Comparison of ENCODE assay signal across 20 cellular contexts in the genomic region with DNA sequence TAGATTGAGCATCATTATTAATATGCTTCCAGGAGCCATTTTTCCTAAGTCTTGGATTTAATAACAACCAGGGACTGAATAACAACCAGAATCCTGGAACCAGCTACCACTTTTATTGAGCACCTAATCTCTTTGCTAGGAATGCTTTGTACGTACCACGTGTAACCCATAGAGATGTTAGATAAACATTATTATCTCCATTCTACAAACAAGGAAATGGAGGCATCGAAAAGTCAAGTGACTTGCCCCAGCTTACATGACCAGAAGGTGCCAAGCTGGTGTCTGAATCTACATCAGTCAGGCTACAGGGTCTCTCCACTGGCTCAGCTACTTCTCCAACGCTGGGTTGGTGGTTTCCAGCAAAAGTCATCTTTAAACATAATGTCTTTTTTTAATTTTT.
A peak's percentile ranks its signal among the peaks of the same experiment; 100 is the strongest.
DNase-seq lines count a peak whose midpoint lies in the region; ATAC-seq, FAIRE-seq and TF ChIP-seq lines count a peak whose summit lies in the region.
"Had no signal": no experiment of that assay in that cellular context is flagged by ENCODE, and none has a peak within 500 bp of the region (broad histone marks: within the 10 kb centered on the region; RNA-seq: fewer than 3 reads in every experiment).

No MANE protein-coding gene starts in this region.

- intact Hi-C loops in body of pancreas (cut with DNase I), result no loop called here
- intact Hi-C loops in pancreas (cut with DNase I), result no loop called here
- intact Hi-C loops in activated CD4-positive, alpha-beta T cell treated with anti-CD3 and anti-CD28 coated beads for 36 hours (cut with DNase I, micrococcal nuclease), result no loop called here

- CTCF ChIA-PET in activated CD4-positive, alpha-beta T cell treated with anti-CD3 and anti-CD28 coated beads for 36 hours (lab: Charles Lee), result no interaction called here

- H3K4me3 ChIP-seq in body of pancreas, result no peak overlapping the region
- H3K4me3 ChIP-seq in pancreas, result no peak overlapping the region
- H3K4me3 ChIP-seq: A549, GM12878 had no signal

- peak; percentile 68 for ATAC-seq in body of pancreas
- peak in 3 of 4 donors; percentile 50 to 62 (median 58) for ATAC-seq in pancreas
- ATAC-seq in HG02642 (IDR thresholded peaks at IDR 0.05; ENCODE audit: poor library complexity, unreplicated experiment), result no peak
- ATAC-seq in activated CD4-positive, alpha-beta T cell treated with anti-CD3 and anti-CD28 coated beads for 36 hours, result no peak
- ATAC-seq: A549, GM12878, HCT116 had no signal

- peaks cover 8% of the 10 kb centered on the region for H3K9me3 Mint-ChIP-seq in activated CD4-positive, alpha-beta T cell treated with anti-CD3 and anti-CD28 coated beads for 36 hours (ENCODE audit: low read depth)

- H3K27me3 ChIP-seq in body of pancreas, result no peaks in the 10 kb centered on the region
- H3K27me3 ChIP-seq in pancreas, result no peaks in the 10 kb centered on the region

- H3K4me3 Mint-ChIP-seq in activated CD4-positive, alpha-beta T cell treated with anti-CD3 and anti-CD28 coated beads for 36 hours, result no peak overlapping the region
- H3K4me3 Mint-ChIP-seq: CD4-positive, alpha-beta memory T cell; HFFc6 had no signal

- DNase-seq in DMS53 (lab: John Stamatoyannopoulos, UW), result peak; percentile 30
- no peak for DNase-seq in DMS53 treated with DMSO at 0.1 percent for 48 hours (lab: John Stamatoyannopoulos, UW; ENCODE audit: unreplicated experiment)
- no peak for DNase-seq in body of pancreas
- no peak for DNase-seq in pancreas
- DNase-seq in activated CD4-positive, alpha-beta T cell treated with anti-CD3 and anti-CD28 coated beads for 36 hours, result no peak
- DNase-seq in middle frontal gyrus (ENCODE audit: extremely low spot score, low spot score), result no peak
- DNase-seq: AML-193; CD4-positive, alpha-beta memory T cell; DMS153; DND-41; EL; GOT3; H7; HFFc6 had no signal

- H3K4me1 ChIP-seq in body of pancreas, result no peaks in the 10 kb centered on the region
- peaks cover 0 to 5% (median 0%) of the 10 kb centered on the region in 3 donors for H3K4me1 ChIP-seq in pancreas
- H3K4me1 ChIP-seq: A549 had no signal

- peaks cover 4% of the 10 kb centered on the region for H3K36me3 Mint-ChIP-seq in activated CD4-positive, alpha-beta T cell treated with anti-CD3 and anti-CD28 coated beads for 36 hours (ENCODE audit: low read depth)
- H3K36me3 Mint-ChIP-seq: CD4-positive, alpha-beta memory T cell had no signal

- H3K4me1 Mint-ChIP-seq in activated CD4-positive, alpha-beta T cell treated with anti-CD3 and anti-CD28 coated beads for 36 hours, result peaks cover 24% of the 10 kb centered on the region

- 42 to 47% methylated on average over 4 of the region's 4 CpGs for WGBS in body of pancreas, 2 donors
- 40 to 56% methylated on average over 4 of the region's 4 CpGs for WGBS in pancreas, 2 donors

- H3K9me3 ChIP-seq in body of pancreas (no peaks in the 10 kb centered on the region), pancreas (no peaks in the 10 kb centered on the region)
- H3K9me3 ChIP-seq: A549 had no signal

- TF ChIP-seq CTCF in body of pancreas (IDR thresholded peaks at IDR 0.05) (no peak), pancreas (IDR thresholded peaks at IDR 0.05) (no peak)

- no peak overlapping the region for H3K27ac ChIP-seq in body of pancreas
- no peak overlapping the region for H3K27ac ChIP-seq in pancreas
- H3K27ac ChIP-seq: 22Rv1, A549, C4-2B had no signal

- POLR2A ChIA-PET in activated CD4-positive, alpha-beta T cell treated with anti-CD3 and anti-CD28 coated beads for 36 hours (lab: Charles Lee), result no interaction called here

- TF ChIP-seq POLR2A in body of pancreas (IDR thresholded peaks at IDR 0.05), result no peak

- H3K36me3 ChIP-seq in body of pancreas (replicated peaks in 1 of 2; ENCODE audit: insufficient read depth in 1 of 2, low read depth in 2 of 2) (no peaks in the 10 kb centered on the region), pancreas (no peaks in the 10 kb centered on the region)

- FAIRE-seq in pancreas (lab: Jason Lieb, UNC), result no peak
- FAIRE-seq: A549, GM12878 had no signal

- no peaks in the 10 kb centered on the region for H3K27me3 Mint-ChIP-seq in activated CD4-positive, alpha-beta T cell treated with anti-CD3 and anti-CD28 coated beads for 36 hours
- H3K27me3 Mint-ChIP-seq: CD4-positive, alpha-beta memory T cell had no signal

- no peak overlapping the region for H3K27ac Mint-ChIP-seq in activated CD4-positive, alpha-beta T cell treated with anti-CD3 and anti-CD28 coated beads for 36 hours
- H3K27ac Mint-ChIP-seq: HFFc6 had no signal

Comparison
In these comparisons a context has a peak if more than half of its experiments do, and no peak if none do; other contexts are left out.
1. ATAC-seq: peak in body of pancreas (single experiment) and pancreas (3 of 4); none in HG02642 (single experiment) and activated CD4-positive, alpha-beta T cell treated with anti-CD3 and anti-CD28 coated beads for 36 hours (single experiment).